1 cellular context compared by ENCODE assay signal in genomic region chr16:1960665-1961630, GRCh38.
TF ChIP-seq lines count a peak whose summit lies in the region.

No MANE protein-coding gene starts in this region.

TF ChIP-seq in K562, 482 proteins besides CTCF, POLR2A, EP300 and RAD21 (continued from another document and continues in another):
- TF ChIP-seq ZNF318 (IDR thresholded peaks at IDR 0.05; ENCODE audit: borderline replicate concordance in 1 of 2, low read depth in 1 of 2) = no peak
- peak; percentile 40; the same call in 1 of the 2 replicates for TF ChIP-seq POLR2H (tag; IDR thresholded peaks at IDR 0.05; ENCODE audit: low read depth)
- no peak for TF ChIP-seq EGR1 (conservative IDR thresholded peaks at IDR 0.05)
- TF ChIP-seq TSHZ1 (CRISPR knock-in tag; IDR thresholded peaks at IDR 0.05) = no peak
- 0 out of 4 replicates have a peak, but pooled peaks of 1 of the 2 experiments have one; percentile 22 for TF ChIP-seq NRF1 (conservative IDR thresholded peaks at IDR 0.05 in 1 of 2, IDR thresholded peaks at IDR 0.05 in 1 of 2)
- TF ChIP-seq TRIM25 (IDR thresholded peaks at IDR 0.05; ENCODE audit: borderline replicate concordance) = no peak
- peak; percentile 92 for TF ChIP-seq POLR2B (IDR thresholded peaks at IDR 0.05; ENCODE audit: low read depth, partially characterized antibody)
- TF ChIP-seq ZSCAN29 (IDR thresholded peaks at IDR 0.05) = peak; percentile 59; the same call in 1 of the 2 replicates
- peak; percentile 68 for TF ChIP-seq GABPB1 (CRISPR knock-in tag; IDR thresholded peaks at IDR 0.05)
- no peak for TF ChIP-seq ASH1L (IDR thresholded peaks at IDR 0.05; ENCODE audit: borderline replicate concordance, low read depth, partially characterized antibody)
- TF ChIP-seq FOXA1 (IDR thresholded peaks at IDR 0.05; ENCODE audit: borderline replicate concordance) = no peak
- TF ChIP-seq DEAF1 (CRISPR knock-in tag; IDR thresholded peaks at IDR 0.05) = no peak
- TF ChIP-seq ZNF511 (CRISPR knock-in tag; IDR thresholded peaks at IDR 0.05) = no peak
- TF ChIP-seq ZNF589 (CRISPR knock-in tag; IDR thresholded peaks at IDR 0.05; ENCODE audit: low read depth) = no peak
- TF ChIP-seq YBX1 (IDR thresholded peaks at IDR 0.05) = no peak
- no peak for TF ChIP-seq GATA2 (CRISPR knock-in tag; IDR thresholded peaks at IDR 0.05)
- TF ChIP-seq BRCA1 (IDR thresholded peaks at IDR 0.05) = no peak
- TF ChIP-seq BRCA1 (CRISPR knock-in tag; IDR thresholded peaks at IDR 0.05) = 0 out of 2 replicates have a peak, but pooled peaks have one; percentile 47
- no peak for TF ChIP-seq PURB (CRISPR knock-in tag; IDR thresholded peaks at IDR 0.05; ENCODE audit: low read depth)
- TF ChIP-seq THRA (IDR thresholded peaks at IDR 0.05) = no peak
- no peak for TF ChIP-seq TAF9B (IDR thresholded peaks at IDR 0.05; ENCODE audit: partially characterized antibody)
- 0 out of 2 replicates have a peak, but pooled peaks have one; percentile 58 for TF ChIP-seq CAMTA2 (CRISPR knock-in tag; conservative IDR thresholded peaks at IDR 0.05)
- no peak for TF ChIP-seq ZNF75A (CRISPR knock-in tag; IDR thresholded peaks at IDR 0.05)
- TF ChIP-seq NFE2 (IDR thresholded peaks at IDR 0.05; ENCODE audit: low read depth) = no peak
- TF ChIP-seq SIRT6 (IDR thresholded peaks at IDR 0.05; ENCODE audit: low read depth, low read length) = peak; percentile 97
- no peak; the same call in 1 of the 2 replicates for TF ChIP-seq MXI1 (IDR thresholded peaks at IDR 0.05; ENCODE audit: low read depth, low read length)
- TF ChIP-seq HOXB6 (CRISPR knock-in tag; IDR thresholded peaks at IDR 0.05; ENCODE audit: borderline replicate concordance) = no peak
- TF ChIP-seq ELK1 (CRISPR knock-in tag; IDR thresholded peaks at IDR 0.05) = no peak
- TF ChIP-seq ZNF274 (IDR thresholded peaks at IDR 0.05; ENCODE audit: borderline replicate concordance, low read depth, low read length) = no peak
- TF ChIP-seq MYBL2 (IDR thresholded peaks at IDR 0.05; ENCODE audit: low read depth) = no peak
- no peak for TF ChIP-seq MYBL2 (CRISPR knock-in tag; IDR thresholded peaks at IDR 0.05; ENCODE audit: borderline replicate concordance)
- no peak for TF ChIP-seq FOS (IDR thresholded peaks at IDR 0.05; ENCODE audit: extremely low read depth, insufficient read length)
- TF ChIP-seq ZNF3 (CRISPR knock-in tag; IDR thresholded peaks at IDR 0.05) = no peak
- peak; percentile 97 for TF ChIP-seq THRB (CRISPR knock-in tag; conservative IDR thresholded peaks at IDR 0.05)
- no peak for TF ChIP-seq TEAD2 (tag; IDR thresholded peaks at IDR 0.05)
- no peak for TF ChIP-seq SRSF3 (IDR thresholded peaks at IDR 0.05; ENCODE audit: insufficient read depth, low read length)
- no peak for TF ChIP-seq MAFK (IDR thresholded peaks at IDR 0.05; ENCODE audit: low read length)
- no peak for TF ChIP-seq NR2C1 (IDR thresholded peaks at IDR 0.05)
- no peak for TF ChIP-seq NR2C1 (tag; IDR thresholded peaks at IDR 0.05)
